ENCODE assay signal across 19 cellular contexts in genomic region chr18:2920546-2921343, GRCh38.
A peak's percentile ranks its signal among the peaks of the same experiment; 100 is the strongest.
DNase-seq lines count a peak whose midpoint lies in the region; ATAC-seq lines count a peak whose summit lies in the region.
"Had no signal": no experiment of that assay in that cellular context is flagged by ENCODE, and none has a peak within 500 bp of the region (broad histone marks: within the 10 kb centered on the region; RNA-seq: fewer than 3 reads in every experiment).

No MANE protein-coding gene starts in this region.

- DNase-seq in activated T-cell treated with anti-CD3 and anti-CD28 coated beads, Interleukin-2, amount 50 U/mL, for 72 hours: no peak
- DNase-seq in activated T-cell treated with anti-CD3 and anti-CD28 coated beads, Interleukin-2, amount 50 U/mL, for 1 hour: no peak
- peak; percentile 20 for DNase-seq in D341Med (ENCODE audit: low spot score)
- peak; percentile 43 for DNase-seq in islet precursor cell
- DNase-seq in stimulated activated effector memory CD8-positive, alpha-beta T cell treated with anti-CD3 and anti-CD28 coated beads, Interleukin-12 subunit alpha, Interleukin-12 subunit beta, amount 100 ng/mL, for 72 hours (ENCODE audit: low spot score in 2 of 2): peak in 1 of 2 donors; percentile 35
- no peak for DNase-seq in NCI-H1105 (lab: John Stamatoyannopoulos, UW)
- DNase-seq: ACHN; activated T-cell treated with anti-CD3 and anti-CD28 coated beads for 4 hours; amniotic stem cell; erythroblast; gastrocnemius medialis; MG63; NCI-H2227 treated with DMSO at 0.1 percent for 48 hours; stimulated activated CD4-positive, alpha-beta T cell treated with anti-CD3 and anti-CD28 coated beads, Interleukin-4, amount 100 ng/mL, for 24 hours; substantia nigra had no signal

- ATAC-seq in activated T-cell treated with anti-CD3 and anti-CD28 coated beads, Interleukin-2, amount 50 U/mL, for 72 hours (replicated peaks in 1 of 2): no peak
- ATAC-seq in stimulated activated effector memory CD8-positive, alpha-beta T cell treated with anti-CD3 and anti-CD28 coated beads, Interleukin-12 subunit alpha, Interleukin-12 subunit beta, amount 100 ng/mL, for 72 hours: no peak
- ATAC-seq in HG02970 (IDR thresholded peaks at IDR 0.05; ENCODE audit: low FRiP score, unreplicated experiment): no peak
- ATAC-seq in GM19467 (IDR thresholded peaks at IDR 0.05; ENCODE audit: unreplicated experiment): no peak
- ATAC-seq: gastrocnemius medialis had no signal

- no peaks in the 10 kb centered on the region for H3K27me3 Mint-ChIP-seq in activated T-cell treated with anti-CD3 and anti-CD28 coated beads, Interleukin-2, amount 50 U/mL, for 72 hours (ENCODE audit: low read depth)
- H3K27me3 Mint-ChIP-seq: IgD-negative memory B cell had no signal

- no peak overlapping the region for H3K4me3 Mint-ChIP-seq in activated T-cell treated with anti-CD3 and anti-CD28 coated beads, Interleukin-2, amount 50 U/mL, for 72 hours
- H3K4me3 Mint-ChIP-seq in stimulated activated effector memory CD8-positive, alpha-beta T cell treated with anti-CD3 and anti-CD28 coated beads, Interleukin-12 subunit alpha, Interleukin-12 subunit beta, amount 100 ng/mL, for 72 hours: no peak overlapping the region
- H3K4me3 Mint-ChIP-seq: neural crest cell had no signal

- H3K9me3 Mint-ChIP-seq in activated T-cell treated with anti-CD3 and anti-CD28 coated beads, Interleukin-2, amount 50 U/mL, for 72 hours: no peaks in the 10 kb centered on the region
- no peaks in the 10 kb centered on the region for H3K9me3 Mint-ChIP-seq in stimulated activated effector memory CD8-positive, alpha-beta T cell treated with anti-CD3 and anti-CD28 coated beads, Interleukin-12 subunit alpha, Interleukin-12 subunit beta, amount 100 ng/mL, for 72 hours
- H3K9me3 Mint-ChIP-seq: IgD-negative memory B cell, neural crest cell had no signal

- peaks cover 15% of the 10 kb centered on the region for H3K4me1 Mint-ChIP-seq in activated T-cell treated with anti-CD3 and anti-CD28 coated beads, Interleukin-2, amount 50 U/mL, for 72 hours (ENCODE audit: low read depth)
- H3K4me1 Mint-ChIP-seq in stimulated activated effector memory CD8-positive, alpha-beta T cell treated with anti-CD3 and anti-CD28 coated beads, Interleukin-12 subunit alpha, Interleukin-12 subunit beta, amount 100 ng/mL, for 72 hours: peaks cover 13% of the 10 kb centered on the region

- peaks cover 21 to 46% of the 10 kb centered on the region in 2 donors for H3K36me3 Mint-ChIP-seq in activated T-cell treated with anti-CD3 and anti-CD28 coated beads, Interleukin-2, amount 50 U/mL, for 72 hours (ENCODE audit: insufficient read depth in 2 of 2)
- H3K36me3 Mint-ChIP-seq in stimulated activated effector memory CD8-positive, alpha-beta T cell treated with anti-CD3 and anti-CD28 coated beads, Interleukin-12 subunit alpha, Interleukin-12 subunit beta, amount 100 ng/mL, for 72 hours: peaks cover 100% of the 10 kb centered on the region

- peak overlapping the region; percentile 11 for H3K27ac Mint-ChIP-seq in activated T-cell treated with anti-CD3 and anti-CD28 coated beads, Interleukin-2, amount 50 U/mL, for 72 hours
- H3K27ac Mint-ChIP-seq in stimulated activated effector memory CD8-positive, alpha-beta T cell treated with anti-CD3 and anti-CD28 coated beads, Interleukin-12 subunit alpha, Interleukin-12 subunit beta, amount 100 ng/mL, for 72 hours: peak overlapping the region; percentile 83

Comparison
In these comparisons a context has a peak if more than half of its experiments do, and no peak if none do; other contexts are left out.
1. DNase-seq: peak in D341Med (single experiment) and islet precursor cell (single experiment); none in activated T-cell treated with anti-CD3 and anti-CD28 coated beads, Interleukin-2, amount 50 U/mL, for 72 hours (0 of 2), activated T-cell treated with anti-CD3 and anti-CD28 coated beads, Interleukin-2, amount 50 U/mL, for 1 hour (single experiment) and NCI-H1105 (single experiment).